ENCODE assay signal across 8 cellular contexts in the genomic region with DNA sequence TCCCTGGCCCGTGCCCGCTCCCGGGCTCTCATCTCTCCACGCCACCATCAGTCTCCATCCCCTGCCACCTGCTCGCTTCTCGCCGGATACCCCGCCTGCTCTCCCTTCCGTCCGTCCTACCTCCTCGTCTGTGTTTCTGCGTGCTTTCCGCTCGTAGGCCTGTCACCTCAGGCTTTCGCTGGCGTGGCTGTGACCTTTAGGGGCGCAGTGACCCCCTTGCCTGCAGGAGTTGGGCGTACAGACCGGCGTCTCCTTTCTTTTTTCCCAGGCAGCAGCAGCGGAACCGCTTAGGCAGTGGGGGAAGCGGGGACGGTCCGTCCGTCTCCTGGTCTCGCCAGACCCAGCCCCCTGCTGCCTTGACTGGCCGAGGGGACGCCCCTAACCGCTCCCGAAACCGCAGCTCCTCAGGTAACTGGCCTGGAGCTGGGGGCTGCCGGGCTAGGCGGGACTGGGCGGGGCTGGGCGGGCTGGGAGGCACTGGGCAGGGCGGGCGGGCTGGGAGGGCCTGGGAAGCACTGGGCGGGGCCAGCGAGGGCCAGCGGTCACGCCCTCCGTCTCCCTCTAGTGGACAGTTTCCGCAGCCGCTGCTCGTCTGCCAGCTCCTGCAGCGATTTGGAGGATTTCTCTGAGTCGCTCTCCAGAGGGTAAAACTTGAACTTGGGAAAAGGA. TPM values are rescaled to one million over a fixed set of nuclear protein-coding genes. Genes with fewer than 3 reads are reported as not detected.
A peak's percentile ranks its signal among the peaks of the same experiment; 100 is the strongest.
DNase-seq lines count a peak whose midpoint lies in the region; ATAC-seq and TF ChIP-seq lines count a peak whose summit lies in the region.

No MANE protein-coding gene starts in this region.

- H3K9me2 ChIP-seq in PC-3 (replicated peaks; ENCODE audit: low read length), result no peaks in the 10 kb centered on the region

- no TSS peak for BruUV-seq in PC-3 (replicated peaks; lab: Mats Ljungman, UMichigan)

- H3K9me3 Mint-ChIP-seq in activated T-helper 1 cell treated with anti-CD3 and anti-CD28 coated beads, Interleukin-12 subunit alpha, Interleukin-12 subunit beta, Interleukin-2, Interleukin-4 antibody, amounts not matched to agents 30 ng/mL and 10 ng/mL and 1 ng/mL, durations not matched to agents 14 hours and 24 hours and 36 hours, result no peaks in the 10 kb centered on the region
- H3K9me3 Mint-ChIP-seq in nephron, result no peaks in the 10 kb centered on the region

- no peaks in the 10 kb centered on the region for H3K4me1 ChIP-seq in PC-3 (ENCODE audit: insufficient read depth, low read length)

- H3K4me2 ChIP-seq in PC-3 (ENCODE audit: low read length), result peak overlapping the region; percentile 98

- H4K20me1 ChIP-seq in PC-3 (ENCODE audit: low read length), result no peaks in the 10 kb centered on the region

- TF ChIP-seq CTCF in GM12874 (IDR thresholded peaks at IDR 0.05; ENCODE audit: insufficient read depth, low read depth, low read length) (peak; percentile 87), PC-3 (conservative IDR thresholded peaks at IDR 0.05; ENCODE audit: low read depth, low read length) (peak; percentile 50), nephron (IDR thresholded peaks at IDR 0.05; ENCODE audit: unreplicated experiment in 3 of 3) (peak; percentile 89)

- H3K9ac ChIP-seq in PC-3 (ENCODE audit: low read length), result no peak overlapping the region

- H3K27ac Mint-ChIP-seq in activated T-helper 1 cell treated with anti-CD3 and anti-CD28 coated beads, Interleukin-12 subunit alpha, Interleukin-12 subunit beta, Interleukin-2, Interleukin-4 antibody, amounts not matched to agents 30 ng/mL and 10 ng/mL and 1 ng/mL, durations not matched to agents 14 hours and 24 hours and 36 hours, result peak overlapping the region; percentile 78
- no peak overlapping the region for H3K27ac Mint-ChIP-seq in nephron

- H3K4me3 ChIP-seq in PC-3 (ENCODE audit: low read length), result peak overlapping the region; percentile 76

- DNase-seq in HuH-7 (ENCODE audit: low spot score) (peak; percentile 90), PC-3 (peak; percentile 76), fibroblast of peridontal ligament (ENCODE audit: extremely low read depth) (peak; percentile 69)
- DNase-seq in activated T-helper 1 cell treated with anti-CD3 and anti-CD28 coated beads, Interleukin-12 subunit alpha, Interleukin-12 subunit beta, Interleukin-2, Interleukin-4 antibody, amounts not matched to agents 30 ng/mL and 10 ng/mL and 1 ng/mL, durations not matched to agents 14 hours and 24 hours and 36 hours (ENCODE audit: low spot score), result peak; percentile 74
- DNase-seq in stimulated activated naive CD4-positive, alpha-beta T cell (lab: John Stamatoyannopoulos, UW), result peak; percentile 44 to 83 (median 74)

- no peaks in the 10 kb centered on the region for H3K9me3 ChIP-seq in PC-3 (ENCODE audit: low read length)

- no peak overlapping the region for H3K27ac ChIP-seq in PC-3 (ENCODE audit: low read length)

- peaks cover 2% of the 10 kb centered on the region for H3K36me3 Mint-ChIP-seq in activated T-helper 1 cell treated with anti-CD3 and anti-CD28 coated beads, Interleukin-12 subunit alpha, Interleukin-12 subunit beta, Interleukin-2, Interleukin-4 antibody, amounts not matched to agents 30 ng/mL and 10 ng/mL and 1 ng/mL, durations not matched to agents 14 hours and 24 hours and 36 hours (ENCODE audit: low read depth)
- peaks cover 3% of the 10 kb centered on the region for H3K36me3 Mint-ChIP-seq in nephron (ENCODE audit: low read depth)

- ATAC-seq in PC-3 (peak; percentile 85), GM21528 (IDR thresholded peaks at IDR 0.05; ENCODE audit: low FRiP score, unreplicated experiment) (no peak)

- CTCF ChIA-PET in PC-3 (lab: Charles Lee), result no interaction called here

- no peaks in the 10 kb centered on the region for H3K79me2 ChIP-seq in PC-3 (ENCODE audit: low read length)

- H2AFZ ChIP-seq in PC-3 (ENCODE audit: low read length), result peak overlapping the region; percentile 96

- peaks cover 15% of the 10 kb centered on the region for H3K4me1 Mint-ChIP-seq in activated T-helper 1 cell treated with anti-CD3 and anti-CD28 coated beads, Interleukin-12 subunit alpha, Interleukin-12 subunit beta, Interleukin-2, Interleukin-4 antibody, amounts not matched to agents 30 ng/mL and 10 ng/mL and 1 ng/mL, durations not matched to agents 14 hours and 24 hours and 36 hours (ENCODE audit: low read depth)
- H3K4me1 Mint-ChIP-seq in nephron, result peaks cover 14% of the 10 kb centered on the region

- H3K27me3 Mint-ChIP-seq in activated T-helper 1 cell treated with anti-CD3 and anti-CD28 coated beads, Interleukin-12 subunit alpha, Interleukin-12 subunit beta, Interleukin-2, Interleukin-4 antibody, amounts not matched to agents 30 ng/mL and 10 ng/mL and 1 ng/mL, durations not matched to agents 14 hours and 24 hours and 36 hours (ENCODE audit: insufficient read depth), result peaks cover 12% of the 10 kb centered on the region
- H3K27me3 Mint-ChIP-seq in nephron (ENCODE audit: low read depth), result peaks cover 50% of the 10 kb centered on the region

- no peaks in the 10 kb centered on the region for H3K27me3 ChIP-seq in PC-3 (ENCODE audit: low read length)

- POLR2A ChIA-PET in PC-3 (lab: Charles Lee; ENCODE audit: unreplicated experiment), result no interaction called here

- peak overlapping the region; percentile 89 for H3K4me3 Mint-ChIP-seq in activated T-helper 1 cell treated with anti-CD3 and anti-CD28 coated beads, Interleukin-12 subunit alpha, Interleukin-12 subunit beta, Interleukin-2, Interleukin-4 antibody, amounts not matched to agents 30 ng/mL and 10 ng/mL and 1 ng/mL, durations not matched to agents 14 hours and 24 hours and 36 hours
- H3K4me3 Mint-ChIP-seq in nephron, result peak overlapping the region; percentile 84 to 87 (median 86)

- intact Hi-C loops in PC-3 (cut with micrococcal nuclease), result no loop called here
- intact Hi-C loops in activated T-helper 1 cell treated with anti-CD3 and anti-CD28 coated beads, Interleukin-12 subunit alpha, Interleukin-12 subunit beta, Interleukin-2, Interleukin-4 antibody, amounts not matched to agents 30 ng/mL and 10 ng/mL and 1 ng/mL, durations not matched to agents 14 hours and 24 hours and 36 hours (cut with micrococcal nuclease), result loop anchor here (1.0 to 5.0 kb wide), 5 partner anchors 21 to 239 kb away; a partner anchor contains a TSS

- no peaks in the 10 kb centered on the region for H3F3A ChIP-seq in PC-3 (ENCODE audit: low read length, unreplicated experiment)

- no peaks in the 10 kb centered on the region for H3K36me3 ChIP-seq in PC-3 (ENCODE audit: low read depth, low read length)

RNA-seq across cellular contexts. Expression of a gene that starts 6.3 kb away (rescaled TPM):
- not detected in 2 replicates for total RNA-seq in PC-3 (2014; rRNA removed)
- not detected in 2 replicates for total RNA-seq in activated T-helper 1 cell treated with anti-CD3 and anti-CD28 coated beads, Interleukin-12 subunit alpha, Interleukin-12 subunit beta, Interleukin-2, Interleukin-4 antibody, amounts not matched to agents 30 ng/mL and 10 ng/mL and 1 ng/mL, durations not matched to agents 14 hours and 24 hours and 36 hours

RNA-seq across cellular contexts. Expression of a gene that starts 21.3 kb away (rescaled TPM):
- total RNA-seq in PC-3 (2014; rRNA removed), result 6.3 and 7.7 TPM in 2 replicates
- total RNA-seq in activated T-helper 1 cell treated with anti-CD3 and anti-CD28 coated beads, Interleukin-12 subunit alpha, Interleukin-12 subunit beta, Interleukin-2, Interleukin-4 antibody, amounts not matched to agents 30 ng/mL and 10 ng/mL and 1 ng/mL, durations not matched to agents 14 hours and 24 hours and 36 hours, result 24.0 and 24.1 TPM in 2 replicates

RNA-seq across cellular contexts. Expression of a gene that starts 24.2 kb away (rescaled TPM):
- total RNA-seq in PC-3 (2014; rRNA removed), result not detected in 2 replicates
- total RNA-seq in activated T-helper 1 cell treated with anti-CD3 and anti-CD28 coated beads, Interleukin-12 subunit alpha, Interleukin-12 subunit beta, Interleukin-2, Interleukin-4 antibody, amounts not matched to agents 30 ng/mL and 10 ng/mL and 1 ng/mL, durations not matched to agents 14 hours and 24 hours and 36 hours, result not detected in 2 replicates

RNA-seq across cellular contexts. Expression of a gene that starts 42.9 kb away (rescaled TPM):
- 0.06 TPM in 1 of 2 replicates, not detected in the other for total RNA-seq in PC-3 (2014; rRNA removed)
- not detected in 2 replicates for total RNA-seq in activated T-helper 1 cell treated with anti-CD3 and anti-CD28 coated beads, Interleukin-12 subunit alpha, Interleukin-12 subunit beta, Interleukin-2, Interleukin-4 antibody, amounts not matched to agents 30 ng/mL and 10 ng/mL and 1 ng/mL, durations not matched to agents 14 hours and 24 hours and 36 hours
